ENCODE assay signal across 20 cellular contexts in genomic region chr4:177381762-177382310, GRCh38.
DNase-seq lines count a peak whose midpoint lies in the region; ATAC-seq and TF ChIP-seq lines count a peak whose summit lies in the region.
"Had no signal": no experiment of that assay in that cellular context is flagged by ENCODE, and none has a peak within 500 bp of the region (broad histone marks: within the 10 kb centered on the region; RNA-seq: fewer than 3 reads in every experiment).

No MANE protein-coding gene starts in this region.

- H3K79me1 ChIP-seq in H9 (ENCODE audit: insufficient read depth, low read depth, low read length, poor library complexity, severe bottlenecking) (no peaks in the 10 kb centered on the region), neuronal stem cell (ENCODE audit: low read depth, low read length) (peaks cover 3% of the 10 kb centered on the region)

- H3K27me3 Mint-ChIP-seq in H9 (ENCODE audit: low read depth): no peaks in the 10 kb centered on the region
- H3K27me3 Mint-ChIP-seq in stimulated activated memory B cell treated with anti-CD40 and anti-IgM and Interleukin-4, amounts not matched to agents 10 μg/mL and 1 μg/mL and 100 μg/mL, for 72 hours: peaks cover 16% of the 10 kb centered on the region
- H3K27me3 Mint-ChIP-seq in stimulated activated naive CD8-positive, alpha-beta T cell treated with anti-CD3 and anti-CD28 coated beads, Interleukin-15, amount 100 ng/mL, for 72 hours: no peaks in the 10 kb centered on the region

- H3K27ac Mint-ChIP-seq in H9: no peak overlapping the region
- H3K27ac Mint-ChIP-seq in stimulated activated memory B cell treated with anti-CD40 and anti-IgM and Interleukin-4, amounts not matched to agents 10 μg/mL and 1 μg/mL and 100 μg/mL, for 72 hours: no peak overlapping the region
- H3K27ac Mint-ChIP-seq in stimulated activated naive CD8-positive, alpha-beta T cell treated with anti-CD3 and anti-CD28 coated beads, Interleukin-15, amount 100 ng/mL, for 72 hours: no peak overlapping the region
- H3K27ac Mint-ChIP-seq: CD14-positive monocyte; CD4-positive, alpha-beta T cell had no signal

- no peak overlapping the region for H2BK5ac ChIP-seq in H9 (ENCODE audit: insufficient read length, low read length)
- H2BK5ac ChIP-seq in neuronal stem cell (ENCODE audit: low read length): no peak overlapping the region

- no peak overlapping the region for H2BK15ac ChIP-seq in H9 (ENCODE audit: low read depth, low read length)
- no peak overlapping the region for H2BK15ac ChIP-seq in neuronal stem cell (ENCODE audit: low read length)

- DNase-seq in H9 (peak; percentile 31), neuronal stem cell (ENCODE audit: low spot score) (no peak), NCI-H82 treated with DMSO at 0.1 percent for 48 hours (lab: John Stamatoyannopoulos, UW; ENCODE audit: unreplicated experiment) (no peak), NCI-H2227 (lab: John Stamatoyannopoulos, UW; ENCODE audit: unreplicated experiment) (no peak)
- no peak for DNase-seq in stimulated activated naive CD8-positive, alpha-beta T cell treated with anti-CD3 and anti-CD28 coated beads, Interleukin-15, amount 100 ng/mL, for 72 hours
- DNase-seq: 8988T; ACHN; BE2C; Calu3; CD4-positive, alpha-beta T cell; COR-L47; DMS79 treated with DMSO at 0.1 percent for 48 hours; GF-D8; GOT3; HCEC 1CT had no signal

- no peak overlapping the region for H3K56ac ChIP-seq in H9 (ENCODE audit: insufficient read length, low read depth, low read length)

- H3K27ac ChIP-seq in H9 (ENCODE audit: insufficient read length, low read depth, low read length) (no peak overlapping the region), neuronal stem cell (replicated peaks; ENCODE audit: low read length) (no peak overlapping the region)
- H3K27ac ChIP-seq: A549; BLaER1 treated with 17β-estradiol and CSF1 and Interleukin-3, amounts not matched to agents 10 nM and 100 nM had no signal

- peaks cover 2 to 4% (median 3%) of the 10 kb centered on the region in 3 experiments; a peak in 5 of 7 replicates for H3K36me3 Mint-ChIP-seq in H9 (ENCODE audit: insufficient read depth in 1 of 3, low read depth in 3 of 3)
- H3K36me3 Mint-ChIP-seq in stimulated activated memory B cell treated with anti-CD40 and anti-IgM and Interleukin-4, amounts not matched to agents 10 μg/mL and 1 μg/mL and 100 μg/mL, for 72 hours: no peaks in the 10 kb centered on the region
- H3K36me3 Mint-ChIP-seq: CD14-positive monocyte had no signal

- no peaks in the 10 kb centered on the region for H3K23me2 ChIP-seq in H9 (ENCODE audit: insufficient read length, low read depth, low read length, poor library complexity, severe bottlenecking)

- H2BK20ac ChIP-seq in H9 (ENCODE audit: low read depth, low read length, poor library complexity, severe bottlenecking): no peak overlapping the region

- no peaks in the 10 kb centered on the region for H3K36me3 ChIP-seq in neuronal stem cell (replicated peaks in 1 of 2; ENCODE audit: control insufficient read depth in 2 of 2, insufficient read depth in 2 of 2, low read length in 2 of 2)
- H3K36me3 ChIP-seq: BE2C; BLaER1 treated with 17β-estradiol and CSF1 and Interleukin-3, amounts not matched to agents 10 nM and 100 nM had no signal

- no peaks in the 10 kb centered on the region for H4K20me1 ChIP-seq in H9 (ENCODE audit: control insufficient read depth, insufficient read depth, insufficient read length)
- H4K20me1 ChIP-seq: BLaER1 treated with 17β-estradiol and CSF1 and Interleukin-3, amounts not matched to agents 10 nM and 100 nM had no signal

- H3T11ph ChIP-seq in H9 (ENCODE audit: low read length): no peak overlapping the region

- H3K4me1 ChIP-seq in H9 (ENCODE audit: insufficient read depth, low read length) (no peaks in the 10 kb centered on the region), neuronal stem cell (ENCODE audit: control insufficient read depth in 2 of 2, insufficient read depth in 1 of 2, low read depth in 1 of 2, low read length in 2 of 2) (no peaks in the 10 kb centered on the region)
- H3K4me1 ChIP-seq: A549; BE2C; BLaER1 treated with 17β-estradiol and CSF1 and Interleukin-3, amounts not matched to agents 10 nM and 100 nM had no signal

- no peak overlapping the region for H3K4me2 ChIP-seq in H9 (ENCODE audit: insufficient read depth, insufficient read length, low read length)
- no peak overlapping the region for H3K4me2 ChIP-seq in neuronal stem cell (ENCODE audit: insufficient read depth, low read length, poor library complexity, severe bottlenecking)
- H3K4me2 ChIP-seq: A549; BLaER1 treated with 17β-estradiol and CSF1 and Interleukin-3, amounts not matched to agents 10 nM and 100 nM had no signal

- H3K9me3 Mint-ChIP-seq in H9: peaks cover 3 to 7% of the 10 kb centered on the region in 2 experiments; a peak in 2 of 5 replicates
- H3K9me3 Mint-ChIP-seq in stimulated activated memory B cell treated with anti-CD40 and anti-IgM and Interleukin-4, amounts not matched to agents 10 μg/mL and 1 μg/mL and 100 μg/mL, for 72 hours: no peaks in the 10 kb centered on the region
- no peaks in the 10 kb centered on the region for H3K9me3 Mint-ChIP-seq in stimulated activated naive CD8-positive, alpha-beta T cell treated with anti-CD3 and anti-CD28 coated beads, Interleukin-15, amount 100 ng/mL, for 72 hours
- H3K9me3 Mint-ChIP-seq: CD4-positive, alpha-beta T cell had no signal

- H2AK5ac ChIP-seq in H9 (ENCODE audit: insufficient read length, low read length) (no peak overlapping the region), neuronal stem cell (ENCODE audit: low read depth, low read length) (peak overlapping the region; percentile 65)

- H3K79me2 ChIP-seq in H9 (ENCODE audit: insufficient read depth, low read length): no peaks in the 10 kb centered on the region

- no CpG with 5 or more reads among the region's 13 CpGs for WGBS in H9 (ENCODE audit: extremely low coverage, insufficient read length, low lambda C conversion rate)
- no CpG with 5 or more reads among the region's 13 CpGs for WGBS in neuronal stem cell (ENCODE audit: extremely low coverage in 2 of 2, insufficient read length in 2 of 2, insufficient replicate concordance in 1 of 2), 2 donors

- H3K23ac ChIP-seq in H9 (ENCODE audit: insufficient read length, low read depth, low read length) (no peak overlapping the region), neuronal stem cell (ENCODE audit: low read depth, low read length, poor library complexity) (peak overlapping the region; percentile 69)

- H3K4me3 ChIP-seq in neuronal stem cell (ENCODE audit: low read length in 2 of 2): peak overlapping the region in 1 of 2 donors; percentile 12
- H3K4me3 ChIP-seq: A549; BLaER1 treated with 17β-estradiol and CSF1 and Interleukin-3, amounts not matched to agents 10 nM and 100 nM had no signal

- H4K91ac ChIP-seq in H9 (ENCODE audit: insufficient read length, low read depth, low read length): no peak overlapping the region
- no peak overlapping the region for H4K91ac ChIP-seq in neuronal stem cell (ENCODE audit: low read depth, low read length, poor library complexity)

- no peak overlapping the region for H3K4me3 Mint-ChIP-seq in H9
- H3K4me3 Mint-ChIP-seq in stimulated activated memory B cell treated with anti-CD40 and anti-IgM and Interleukin-4, amounts not matched to agents 10 μg/mL and 1 μg/mL and 100 μg/mL, for 72 hours: no peak overlapping the region
- H3K4me3 Mint-ChIP-seq in stimulated activated naive CD8-positive, alpha-beta T cell treated with anti-CD3 and anti-CD28 coated beads, Interleukin-15, amount 100 ng/mL, for 72 hours: no peak overlapping the region
- H3K4me3 Mint-ChIP-seq: CD14-positive monocyte; CD4-positive, alpha-beta T cell had no signal

- no peak overlapping the region for H2AFZ ChIP-seq in H9 (ENCODE audit: low read length)
- H2AFZ ChIP-seq in neuronal stem cell (ENCODE audit: low read length): no peak overlapping the region

- ATAC-seq in stimulated activated memory B cell treated with anti-CD40 and anti-IgM and Interleukin-4, amounts not matched to agents 10 μg/mL and 1 μg/mL and 100 μg/mL, for 72 hours: peak; percentile 35
- peak; percentile 56 for ATAC-seq in stimulated activated naive CD8-positive, alpha-beta T cell treated with anti-CD3 and anti-CD28 coated beads, Interleukin-15, amount 100 ng/mL, for 72 hours
- ATAC-seq in GM21737 (IDR thresholded peaks at IDR 0.05; ENCODE audit: unreplicated experiment): no peak

- no peak for TF ChIP-seq CTCF in H9 (conservative IDR thresholded peaks at IDR 0.05)

- H3K9ac ChIP-seq in H9 (ENCODE audit: extremely low read depth, insufficient read length, low read length): no peak overlapping the region
- H3K9ac ChIP-seq in neuronal stem cell (ENCODE audit: low read depth, low read length, poor library complexity): no peak overlapping the region
- H3K9ac ChIP-seq: BLaER1 treated with 17β-estradiol and CSF1 and Interleukin-3, amounts not matched to agents 10 nM and 100 nM had no signal

- no peak overlapping the region for H3K14ac ChIP-seq in H9 (ENCODE audit: insufficient read depth, low read length)
- H3K14ac ChIP-seq in neuronal stem cell (ENCODE audit: low read length): peak overlapping the region; percentile 50

- H3K4me1 Mint-ChIP-seq in H9: no peaks in the 10 kb centered on the region
- no peaks in the 10 kb centered on the region for H3K4me1 Mint-ChIP-seq in stimulated activated memory B cell treated with anti-CD40 and anti-IgM and Interleukin-4, amounts not matched to agents 10 μg/mL and 1 μg/mL and 100 μg/mL, for 72 hours
- peaks cover 5% of the 10 kb centered on the region for H3K4me1 Mint-ChIP-seq in stimulated activated naive CD8-positive, alpha-beta T cell treated with anti-CD3 and anti-CD28 coated beads, Interleukin-15, amount 100 ng/mL, for 72 hours
- H3K4me1 Mint-ChIP-seq: CD14-positive monocyte had no signal

- H3K18ac ChIP-seq in H9 (ENCODE audit: insufficient read length, low read depth, low read length): no peak overlapping the region
- peak overlapping the region; percentile 74 for H3K18ac ChIP-seq in neuronal stem cell (ENCODE audit: low read length)

- H3K9me3 ChIP-seq in H9 (ENCODE audit: control insufficient read depth, low read depth, low read length) (no peaks in the 10 kb centered on the region), neuronal stem cell (replicated peaks in 1 of 2; ENCODE audit: control insufficient read depth in 2 of 2, insufficient read depth in 1 of 2, low read depth in 1 of 2, low read length in 2 of 2) (no peaks in the 10 kb centered on the region)
- H3K9me3 ChIP-seq: A549, BE2C had no signal

- H4K8ac ChIP-seq in H9 (replicated peaks; ENCODE audit: insufficient read length, low read depth, low read length): no peak overlapping the region
- no peak overlapping the region for H4K8ac ChIP-seq in neuronal stem cell (ENCODE audit: low read depth, low read length)

- H2BK12ac ChIP-seq in H9 (ENCODE audit: insufficient read length, low read depth, low read length) (no peak overlapping the region), neuronal stem cell (ENCODE audit: low read length) (peak overlapping the region; percentile 34)

- no peak overlapping the region for H3K4ac ChIP-seq in H9 (ENCODE audit: low read depth, low read length)
- H3K4ac ChIP-seq in neuronal stem cell (ENCODE audit: low read length): peak overlapping the region; percentile 29

- H4K5ac ChIP-seq in H9 (ENCODE audit: insufficient read length, low read depth, low read length): no peak overlapping the region

- H3K27me3 ChIP-seq in H9 (ENCODE audit: insufficient read depth, low read length) (no peaks in the 10 kb centered on the region), neuronal stem cell (ENCODE audit: control insufficient read depth in 3 of 3, insufficient read depth in 3 of 3, low read depth in 1 of 3, low read length in 3 of 3) (no peaks in the 10 kb centered on the region)
- H3K27me3 ChIP-seq: BE2C; BLaER1 treated with 17β-estradiol and CSF1 and Interleukin-3, amounts not matched to agents 10 nM and 100 nM had no signal

- H2BK120ac ChIP-seq in H9 (ENCODE audit: low read depth, low read length, poor library complexity, severe bottlenecking): no peak overlapping the region
- H2BK120ac ChIP-seq in neuronal stem cell (ENCODE audit: low read depth, low read length): no peak overlapping the region
